15 cellular contexts compared by ENCODE assay signal in the genomic region with DNA sequence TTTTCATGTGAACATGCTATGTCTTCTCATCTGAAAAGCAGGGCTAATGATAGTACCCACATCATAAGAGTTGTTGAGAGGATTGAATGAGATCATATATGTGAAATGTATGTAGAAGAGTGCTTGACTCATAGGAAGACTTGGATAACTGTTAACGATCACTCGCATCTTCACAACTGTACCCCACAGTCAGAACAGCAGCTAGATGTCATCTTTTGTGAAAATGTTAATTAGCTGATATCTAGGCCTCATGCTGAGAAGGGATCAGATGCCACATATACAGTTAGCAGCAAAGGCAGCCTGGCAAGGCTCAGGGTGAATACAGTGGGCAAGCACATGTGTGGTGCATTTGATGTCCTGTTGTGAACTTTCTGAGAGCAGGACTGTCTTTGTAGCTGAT.
"Had no signal": no experiment of that assay in that cellular context is flagged by ENCODE, and none has a peak within 500 bp of the region (broad histone marks: within the 10 kb centered on the region; RNA-seq: fewer than 3 reads in every experiment).

No MANE protein-coding gene starts in this region.

- DNase-seq: activated CD4-positive, alpha-beta T cell treated with anti-CD3 and anti-CD28 coated beads, Interleukin-2, amount 50 U/mL, for 48 hours; activated CD4-positive, CD25-positive, alpha-beta regulatory T cell treated with anti-CD3 and anti-CD28 coated beads, Interleukin-2, amount 50 U/mL, for 72 hours; activated naive CD4-positive, alpha-beta T cell; aorta; dermis blood vessel endothelial cell; effector memory CD8-positive, alpha-beta T cell; foreskin keratinocyte; lower lobe of right lung; midbrain; ovary; sigmoid colon; spleen; stomach; testis; upper lobe of right lung had no signal

- H3K4me3 Mint-ChIP-seq: effector memory CD8-positive, alpha-beta T cell had no signal

- H3K4me3 ChIP-seq: lower lobe of right lung, ovary, sigmoid colon, spleen, stomach, testis, upper lobe of right lung had no signal

- H3K9me3 ChIP-seq: lower lobe of right lung, ovary, sigmoid colon, spleen, stomach, testis, upper lobe of right lung had no signal

- ATAC-seq: effector memory CD8-positive, alpha-beta T cell; foreskin keratinocyte; lower lobe of right lung; upper lobe of right lung had no signal

- H3K27me3 Mint-ChIP-seq: effector memory CD8-positive, alpha-beta T cell had no signal

- H3K36me3 ChIP-seq: ovary, upper lobe of right lung had no signal

- H3K9me3 Mint-ChIP-seq: effector memory CD8-positive, alpha-beta T cell had no signal

- H3K27ac ChIP-seq: foreskin keratinocyte, lower lobe of right lung, ovary, spleen, stomach, testis, upper lobe of right lung had no signal

- H3K27me3 ChIP-seq: foreskin keratinocyte, ovary, sigmoid colon, spleen, stomach, testis, upper lobe of right lung had no signal

- H3K4me1 ChIP-seq: foreskin keratinocyte, lower lobe of right lung, testis had no signal
